Comparison of ENCODE assay signal across 15 cellular contexts in genomic region chr11:107263865-107264563, GRCh38.
DNase-seq lines count a peak whose midpoint lies in the region; ATAC-seq and TF ChIP-seq lines count a peak whose summit lies in the region.
"Had no signal": no experiment of that assay in that cellular context is flagged by ENCODE, and none has a peak within 500 bp of the region (broad histone marks: within the 10 kb centered on the region; RNA-seq: fewer than 3 reads in every experiment).

No MANE protein-coding gene starts in this region.

- no peaks in the 10 kb centered on the region for H3K4me1 Mint-ChIP-seq in stimulated activated effector memory CD8-positive, alpha-beta T cell treated with anti-CD3 and anti-CD28 coated beads, Interleukin-12 subunit alpha, Interleukin-12 subunit beta, amount 100 ng/mL, for 72 hours
- no peaks in the 10 kb centered on the region for H3K4me1 Mint-ChIP-seq in effector memory CD8-positive, alpha-beta T cell (ENCODE audit: low read depth in 2 of 2)
- no peaks in the 10 kb centered on the region for H3K4me1 Mint-ChIP-seq in progenitor cell of endocrine pancreas (ENCODE audit: low read depth)

- DNase-seq in stimulated activated effector memory CD8-positive, alpha-beta T cell treated with anti-CD3 and anti-CD28 coated beads, Interleukin-12 subunit alpha, Interleukin-12 subunit beta, amount 100 ng/mL, for 72 hours (ENCODE audit: low spot score in 2 of 2) = no peak
- DNase-seq in activated naive CD4-positive, alpha-beta T cell (lab: John Stamatoyannopoulos, UW) = no peak
- DNase-seq in effector memory CD8-positive, alpha-beta T cell = no peak
- no peak for DNase-seq in progenitor cell of endocrine pancreas (ENCODE audit: low spot score, unreplicated experiment)
- DNase-seq: activated CD4-positive, CD25-positive, alpha-beta regulatory T cell treated with anti-CD3 and anti-CD28 coated beads, Interleukin-2, amount 50 U/mL, for 72 hours; effector memory CD4-positive, alpha-beta T cell; NCI-H1930; NCI-H524 treated with DMSO at 0.1 percent for 48 hours; stimulated activated CD4-positive, alpha-beta T cell treated with anti-CD3 and anti-CD28 coated beads, Interleukin-2, amount 100 ng/mL, for 24 hours; T-helper 1 cell; transverse colon had no signal

- peaks cover 13 to 15% of the 10 kb centered on the region in 2 donors for H3K27me3 Mint-ChIP-seq in effector memory CD8-positive, alpha-beta T cell
- H3K27me3 Mint-ChIP-seq in progenitor cell of endocrine pancreas = no peaks in the 10 kb centered on the region

- TF ChIP-seq CTCF in progenitor cell of endocrine pancreas (IDR thresholded peaks at IDR 0.05; ENCODE audit: unreplicated experiment) = no peak

- no peaks in the 10 kb centered on the region for H3K36me3 Mint-ChIP-seq in stimulated activated effector memory CD8-positive, alpha-beta T cell treated with anti-CD3 and anti-CD28 coated beads, Interleukin-12 subunit alpha, Interleukin-12 subunit beta, amount 100 ng/mL, for 72 hours
- H3K36me3 Mint-ChIP-seq in effector memory CD8-positive, alpha-beta T cell (ENCODE audit: insufficient read depth) = no peaks in the 10 kb centered on the region
- no peaks in the 10 kb centered on the region for H3K36me3 Mint-ChIP-seq in progenitor cell of endocrine pancreas (ENCODE audit: insufficient read depth)
- H3K36me3 Mint-ChIP-seq: activated naive CD8-positive, alpha-beta T cell had no signal

- H3K4me3 Mint-ChIP-seq in stimulated activated effector memory CD8-positive, alpha-beta T cell treated with anti-CD3 and anti-CD28 coated beads, Interleukin-12 subunit alpha, Interleukin-12 subunit beta, amount 100 ng/mL, for 72 hours = no peak overlapping the region
- no peak overlapping the region for H3K4me3 Mint-ChIP-seq in effector memory CD8-positive, alpha-beta T cell
- H3K4me3 Mint-ChIP-seq in progenitor cell of endocrine pancreas (ENCODE audit: low read depth) = no peak overlapping the region
- H3K4me3 Mint-ChIP-seq: activated naive CD8-positive, alpha-beta T cell had no signal

- peak; percentile 50 for ATAC-seq in GM19023 (IDR thresholded peaks at IDR 0.05; ENCODE audit: unreplicated experiment)
- peak; percentile 84 for ATAC-seq in GM21529 (IDR thresholded peaks at IDR 0.05; ENCODE audit: unreplicated experiment)
- peak; percentile 79 for ATAC-seq in HG03103 (IDR thresholded peaks at IDR 0.05; ENCODE audit: low read depth, unreplicated experiment)
- ATAC-seq in stimulated activated effector memory CD8-positive, alpha-beta T cell treated with anti-CD3 and anti-CD28 coated beads, Interleukin-12 subunit alpha, Interleukin-12 subunit beta, amount 100 ng/mL, for 72 hours = peak; percentile 13
- no peak for ATAC-seq in effector memory CD8-positive, alpha-beta T cell (replicated peaks)

- no peak overlapping the region for H3K27ac Mint-ChIP-seq in stimulated activated effector memory CD8-positive, alpha-beta T cell treated with anti-CD3 and anti-CD28 coated beads, Interleukin-12 subunit alpha, Interleukin-12 subunit beta, amount 100 ng/mL, for 72 hours
- H3K27ac Mint-ChIP-seq in effector memory CD8-positive, alpha-beta T cell = no peak overlapping the region
- H3K27ac Mint-ChIP-seq in progenitor cell of endocrine pancreas = no peak overlapping the region
- H3K27ac Mint-ChIP-seq: activated naive CD8-positive, alpha-beta T cell had no signal

- H3K9me3 Mint-ChIP-seq in stimulated activated effector memory CD8-positive, alpha-beta T cell treated with anti-CD3 and anti-CD28 coated beads, Interleukin-12 subunit alpha, Interleukin-12 subunit beta, amount 100 ng/mL, for 72 hours = no peaks in the 10 kb centered on the region
- no peaks in the 10 kb centered on the region for H3K9me3 Mint-ChIP-seq in effector memory CD8-positive, alpha-beta T cell
- no peaks in the 10 kb centered on the region for H3K9me3 Mint-ChIP-seq in progenitor cell of endocrine pancreas (ENCODE audit: low read depth)
